In the genomic region with DNA sequence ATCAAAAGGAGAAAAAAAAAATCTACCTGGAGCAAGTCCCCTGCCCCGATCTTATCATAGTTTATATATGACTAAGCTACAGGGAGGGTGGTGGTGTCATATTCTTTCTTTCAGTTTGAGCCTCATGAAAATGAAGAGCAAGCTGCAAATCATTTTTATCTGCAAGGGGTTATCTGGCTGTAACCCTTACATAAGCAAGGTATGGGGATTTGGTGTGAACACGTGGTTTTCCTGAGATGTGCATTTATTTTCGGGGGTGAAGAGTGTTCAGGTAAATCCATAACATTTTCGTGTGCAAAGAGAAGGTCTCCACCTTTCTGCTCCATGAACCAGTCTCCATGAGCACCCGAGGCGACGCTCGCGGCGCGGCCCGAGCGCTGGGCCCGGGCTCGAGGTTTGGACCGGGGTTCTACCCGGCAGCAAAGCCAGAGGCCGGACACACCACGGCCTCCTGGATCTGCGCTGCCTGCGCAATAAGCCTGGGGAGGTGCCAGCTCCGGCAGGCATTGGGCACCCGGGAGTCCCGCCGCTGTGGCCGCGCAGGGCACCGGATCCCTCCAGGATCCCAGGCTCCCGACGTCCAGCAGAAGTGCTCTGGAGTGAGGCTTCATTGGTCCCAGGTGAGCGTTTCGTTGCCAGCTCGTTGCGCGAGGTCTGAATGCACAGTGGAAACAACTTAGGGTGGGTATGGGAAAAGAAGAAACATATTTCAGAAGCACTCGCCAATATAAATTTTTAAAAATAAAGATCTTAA, we compare ENCODE assay signal across 8 cellular contexts. TPM values are rescaled to one million over a fixed set of nuclear protein-coding genes. Genes with fewer than 3 reads are reported as not detected.
DNase-seq lines count a peak whose midpoint lies in the region; ATAC-seq and TF ChIP-seq lines count a peak whose summit lies in the region.

No MANE protein-coding gene starts in this region.

- ATAC-seq in HG02588 (IDR thresholded peaks at IDR 0.05; ENCODE audit: unreplicated experiment) (peak; percentile 42), right lobe of liver (peak; percentile 82 to 91 (median 85))
- peak; percentile 82 for ATAC-seq in stimulated activated effector memory CD8-positive, alpha-beta T cell treated with anti-CD3 and anti-CD28 coated beads, Interleukin-12 subunit alpha, Interleukin-12 subunit beta, amount 100 ng/mL, for 72 hours

- H3K9me3 ChIP-seq in duodenal mucosa (ENCODE audit: control insufficient read depth in 1 of 2, low read length in 2 of 2) (no peaks in the 10 kb centered on the region), right lobe of liver (no peaks in the 10 kb centered on the region)

- no peak for TF ChIP-seq CTCF in GM10248 (IDR thresholded peaks at IDR 0.05; ENCODE audit: control extremely low read depth, extremely low read depth, low read depth, missing control alignments)
- no peak for TF ChIP-seq CTCF in right lobe of liver (IDR thresholded peaks at IDR 0.05)

- POLR2A ChIA-PET in GM10248 (lab: Yijun Ruan, JAX) = interaction anchor here (0.7 kb wide), 1 partner anchor 16 kb away, joined by 3 read pairs; no protein-coding TSS in a partner anchor

- H3K4me1 ChIP-seq in duodenal mucosa (ENCODE audit: control insufficient read depth in 1 of 2, insufficient read depth in 2 of 2, low read length in 2 of 2) (peaks cover 7 to 11% of the 10 kb centered on the region in 2 donors), right lobe of liver (peaks cover 0 to 23% (median 8%) of the 10 kb centered on the region in 4 donors)

- in situ Hi-C loops in ACHN (cut with HindIII; ENCODE audit: low pct_ligation_motif_present, low pct_unique_long_range_greater_than_20kb, low sequenced_read_pairs) = no loop called here

- CTCF ChIA-PET in GM10248 (lab: Yijun Ruan, JAX) = interaction anchor here (0.9 to 3.5 kb wide), 12 partner anchors 10 to 187 kb away, joined by 3 to 19 read pairs (median 4); no protein-coding TSS in a partner anchor

- 0% methylated on average over 16 of the region's 36 CpGs for WGBS in right lobe of liver (ENCODE audit: insufficient coverage, low coverage, low lambda C conversion rate, missing lambda C conversion rate)

- H3K4me3 Mint-ChIP-seq in stimulated activated effector memory CD8-positive, alpha-beta T cell treated with anti-CD3 and anti-CD28 coated beads, Interleukin-12 subunit alpha, Interleukin-12 subunit beta, amount 100 ng/mL, for 72 hours = peak overlapping the region; percentile 82

- peak overlapping the region; percentile 99 for H3K27ac Mint-ChIP-seq in stimulated activated effector memory CD8-positive, alpha-beta T cell treated with anti-CD3 and anti-CD28 coated beads, Interleukin-12 subunit alpha, Interleukin-12 subunit beta, amount 100 ng/mL, for 72 hours

- peaks cover 23% of the 10 kb centered on the region for H3K36me3 Mint-ChIP-seq in stimulated activated effector memory CD8-positive, alpha-beta T cell treated with anti-CD3 and anti-CD28 coated beads, Interleukin-12 subunit alpha, Interleukin-12 subunit beta, amount 100 ng/mL, for 72 hours

- DNase-seq in ACHN = peak; percentile 86
- DNase-seq in GM10248 (ENCODE audit: extremely low spot score) = peak; percentile 55
- DNase-seq in MV-4-11 (lab: John Stamatoyannopoulos, UW) = peak; percentile 15
- peak; percentile 25 for DNase-seq in T-helper 22 cell (ENCODE audit: low read depth)
- peak; percentile 86 to 92 (median 90) for DNase-seq in right lobe of liver
- DNase-seq in stimulated activated effector memory CD8-positive, alpha-beta T cell treated with anti-CD3 and anti-CD28 coated beads, Interleukin-12 subunit alpha, Interleukin-12 subunit beta, amount 100 ng/mL, for 72 hours (ENCODE audit: low spot score in 2 of 2) = peak in 1 of 2 donors; percentile 6

- peak overlapping the region; percentile 88 to 92 for H3K4me3 ChIP-seq in duodenal mucosa (ENCODE audit: low read depth in 1 of 2, low read length in 2 of 2)
- H3K4me3 ChIP-seq in right lobe of liver = peak overlapping the region; percentile 49 to 58 (median 55)

- H3K9ac ChIP-seq in duodenal mucosa (ENCODE audit: low read depth in 1 of 2, low read length in 2 of 2) = peak overlapping the region; percentile 77 to 81

- no peaks in the 10 kb centered on the region for H3K27me3 ChIP-seq in duodenal mucosa (ENCODE audit: control insufficient read depth in 1 of 2, insufficient read depth in 2 of 2, low read length in 2 of 2)
- H3K27me3 ChIP-seq in right lobe of liver = no peaks in the 10 kb centered on the region

- peaks cover 38% of the 10 kb centered on the region for H3K4me1 Mint-ChIP-seq in stimulated activated effector memory CD8-positive, alpha-beta T cell treated with anti-CD3 and anti-CD28 coated beads, Interleukin-12 subunit alpha, Interleukin-12 subunit beta, amount 100 ng/mL, for 72 hours

- intact Hi-C loops in right lobe of liver (cut with DNase I) = no loop called here

- H3K9me3 Mint-ChIP-seq in stimulated activated effector memory CD8-positive, alpha-beta T cell treated with anti-CD3 and anti-CD28 coated beads, Interleukin-12 subunit alpha, Interleukin-12 subunit beta, amount 100 ng/mL, for 72 hours = no peaks in the 10 kb centered on the region

- H3K27ac ChIP-seq in duodenal mucosa (ENCODE audit: low read depth, low read length) (peak overlapping the region; percentile 53), right lobe of liver (peak overlapping the region; percentile 85 to 91 (median 89))

- TF ChIP-seq POLR2A in right lobe of liver (IDR thresholded peaks at IDR 0.05) = peak; percentile 21

- no peaks in the 10 kb centered on the region for H3K36me3 ChIP-seq in duodenal mucosa (ENCODE audit: control insufficient read depth in 1 of 2, insufficient read depth in 2 of 2, low read length in 2 of 2)
- H3K36me3 ChIP-seq in right lobe of liver = no peaks in the 10 kb centered on the region

RNA-seq across cellular contexts. Expression of a gene that starts 36.1 kb away (rescaled TPM):
- 1 to 10 TPM; 3.2 to 8.8 (median 4.8) TPM for total RNA-seq in right lobe of liver
